In genomic region chr1:172119184-172119583, GRCh38 we compare ENCODE assay signal across 34 cellular contexts.
"Had no signal": no experiment of that assay in that cellular context is flagged by ENCODE, and none has a peak within 500 bp of the region (broad histone marks: within the 10 kb centered on the region; RNA-seq: fewer than 3 reads in every experiment).

No MANE protein-coding gene starts in this region.

- H3K27me3 ChIP-seq: brain microvascular endothelial cell, dorsolateral prefrontal cortex had no signal

- H3K36me3 ChIP-seq: brain microvascular endothelial cell had no signal

- DNase-seq: activated CD4-positive, alpha-beta T cell treated with anti-CD3 and anti-CD28 coated beads for 36 hours; activated CD4-positive, alpha-beta T cell treated with anti-CD3 and anti-CD28 coated beads, Interleukin-2, amount 10 ng/mL, durations not matched to agents 7 days and 5 days; activated CD4-positive, alpha-beta T cell treated with anti-CD3 and anti-CD28 coated beads, Interleukin-2, amount 50 U/mL, for 4 hours; activated CD4-positive, CD25-positive, alpha-beta regulatory T cell; activated CD4-positive, CD25-positive, alpha-beta regulatory T cell treated with anti-CD3 and anti-CD28 coated beads, Interleukin-2, amount 50 U/mL, for 72 hours; activated CD8-positive, alpha-beta memory T cell treated with anti-CD3 and anti-CD28 coated beads, Interleukin-2, amount 50 U/mL, for 48 hours; activated effector memory CD4-positive, alpha-beta T cell treated with anti-CD3 and anti-CD28 coated beads, Interleukin-2, amount 50 U/mL, for 16 hours; activated naive CD4-positive, alpha-beta T cell treated with anti-CD3 and anti-CD28 coated beads for 36 hours; activated naive CD8-positive, alpha-beta T cell treated with anti-CD3 and anti-CD28 coated beads for 36 hours; activated T-cell treated with anti-CD3 and anti-CD28 coated beads for 4 hours; activated T-cell treated with anti-CD3 and anti-CD28 coated beads, Interleukin-2, amount 50 U/mL, for 4 hours; amniotic stem cell; anterior cingulate cortex; brain microvascular endothelial cell; dorsolateral prefrontal cortex; effector memory CD4-positive, alpha-beta T cell; endodermal cell; foreskin fibroblast; head of caudate nucleus; SW 1271; T-cell; T1000 had no signal

- H3K36me3 Mint-ChIP-seq: T-cell had no signal

- FAIRE-seq: astrocyte, bronchial epithelial cell, frontal cortex had no signal

- H3K4me1 Mint-ChIP-seq: endodermal cell had no signal

- H3K9me3 Mint-ChIP-seq: activated naive CD4-positive, alpha-beta T cell treated with anti-CD3 and anti-CD28 coated beads for 36 hours; activated naive CD4-positive, alpha-beta T cell treated with anti-CD3 and anti-CD28 coated beads, Interleukin-2, amount 50 U/mL, for 24 hours; activated T-cell treated with anti-CD3 and anti-CD28 coated beads, Interleukin-2, amount 50 U/mL, for 4 hours; activated T-helper 2 cell treated with anti-CD3 and anti-CD28 coated beads, Interferon-gamma antibody, Interleukin-2, Interleukin-4, amounts not matched to agents 10 μg/mL and 5 μg/mL and 100 μg/mL, durations not matched to agents 14 hours and 24 hours and 36 hours; central memory CD8-positive, alpha-beta T cell; endodermal cell; T-cell; T-helper 2 cell treated with Interferon-gamma antibody and Interleukin-4, amounts not matched to agents 5 μg/mL and 100 μg/mL, for 36 hours had no signal

- H3K27ac ChIP-seq: brain microvascular endothelial cell, coronary artery, dorsolateral prefrontal cortex had no signal

- ATAC-seq: activated CD4-positive, alpha-beta T cell treated with anti-CD3 and anti-CD28 coated beads for 36 hours; activated T-cell treated with anti-CD3 and anti-CD28 coated beads, Interleukin-2, amount 50 U/mL, for 4 hours; esophagus mucosa; T-cell had no signal

- H3K27ac Mint-ChIP-seq: activated CD4-positive, alpha-beta T cell treated with anti-CD3 and anti-CD28 coated beads for 36 hours; activated CD4-positive, alpha-beta T cell treated with anti-CD3 and anti-CD28 coated beads, Interleukin-2, amount 10 ng/mL, durations not matched to agents 7 days and 5 days; activated naive CD4-positive, alpha-beta T cell treated with anti-CD3 and anti-CD28 coated beads for 36 hours; activated naive CD8-positive, alpha-beta T cell treated with anti-CD3 and anti-CD28 coated beads for 36 hours; activated T-helper 1 cell treated with anti-CD3 and anti-CD28 coated beads, Interleukin-12 subunit alpha, Interleukin-12 subunit beta, Interleukin-2, Interleukin-4 antibody, amounts not matched to agents 30 ng/mL and 10 ng/mL and 1 ng/mL, durations not matched to agents 14 hours and 24 hours and 36 hours; activated T-helper 2 cell treated with anti-CD3 and anti-CD28 coated beads, Interferon-gamma antibody, Interleukin-2, Interleukin-4, amounts not matched to agents 10 μg/mL and 5 μg/mL and 100 μg/mL, durations not matched to agents 14 hours and 24 hours and 36 hours; dendritic cell treated with granulocyte-macrophage colony-stimulating factor and Interleukin-4, amounts not matched to agents 40 ng/mL and 50 ng/mL, for 4 days; endodermal cell; T-helper 1 cell treated with Interleukin-12 subunit alpha and Interleukin-12 subunit beta and Interleukin-4 antibody, amounts not matched to agents 30 μg/mL and 1 μg/mL, for 36 hours had no signal

- H3K4me3 ChIP-seq: coronary artery, dorsolateral prefrontal cortex had no signal

- H3K4me3 Mint-ChIP-seq: activated CD4-positive, alpha-beta T cell treated with anti-CD3 and anti-CD28 coated beads for 36 hours; activated CD4-positive, alpha-beta T cell treated with anti-CD3 and anti-CD28 coated beads, Interleukin-2, amount 10 ng/mL, durations not matched to agents 7 days and 5 days; activated naive CD4-positive, alpha-beta T cell treated with anti-CD3 and anti-CD28 coated beads for 36 hours; activated naive CD4-positive, alpha-beta T cell treated with anti-CD3 and anti-CD28 coated beads, Interleukin-2, amount 50 U/mL, for 24 hours; activated naive CD8-positive, alpha-beta T cell treated with anti-CD3 and anti-CD28 coated beads for 36 hours; activated T-cell treated with anti-CD3 and anti-CD28 coated beads, Interleukin-2, amount 50 U/mL, for 4 hours; activated T-helper 1 cell treated with anti-CD3 and anti-CD28 coated beads, Interleukin-12 subunit alpha, Interleukin-12 subunit beta, Interleukin-2, Interleukin-4 antibody, amounts not matched to agents 30 ng/mL and 10 ng/mL and 1 ng/mL, durations not matched to agents 14 hours and 24 hours and 36 hours; central memory CD8-positive, alpha-beta T cell; dendritic cell treated with granulocyte-macrophage colony-stimulating factor and Interleukin-4, amounts not matched to agents 40 ng/mL and 50 ng/mL, for 4 days; endodermal cell; T-cell; T-helper 1 cell treated with Interleukin-12 subunit alpha and Interleukin-12 subunit beta and Interleukin-4 antibody, amounts not matched to agents 30 μg/mL and 1 μg/mL, for 36 hours had no signal

- H3K27me3 Mint-ChIP-seq: activated CD4-positive, alpha-beta T cell treated with anti-CD3 and anti-CD28 coated beads for 36 hours; activated CD4-positive, alpha-beta T cell treated with anti-CD3 and anti-CD28 coated beads, Interleukin-2, amount 10 ng/mL, durations not matched to agents 7 days and 5 days; activated naive CD4-positive, alpha-beta T cell treated with anti-CD3 and anti-CD28 coated beads, Interleukin-2, amount 50 U/mL, for 24 hours; activated naive CD8-positive, alpha-beta T cell treated with anti-CD3 and anti-CD28 coated beads for 36 hours; central memory CD8-positive, alpha-beta T cell; dendritic cell treated with granulocyte-macrophage colony-stimulating factor and Interleukin-4, amounts not matched to agents 40 ng/mL and 50 ng/mL, for 4 days; T-cell had no signal
